ENCODE assay signal across 8 cellular contexts in genomic region chr15:85639752-85640381, GRCh38.
DNase-seq lines count a peak whose midpoint lies in the region; ATAC-seq and TF ChIP-seq lines count a peak whose summit lies in the region.

No MANE protein-coding gene starts in this region.

- peak; percentile 77 for ATAC-seq in GM21360 (IDR thresholded peaks at IDR 0.05; ENCODE audit: unreplicated experiment)
- ATAC-seq in gastroesophageal sphincter: peak; percentile 48
- ATAC-seq in WTC11: no peak
- no peak for ATAC-seq in GM18511 (IDR thresholded peaks at IDR 0.05; ENCODE audit: unreplicated experiment)

- POLR2A ChIA-PET in WTC11 (lab: Charles Lee): no interaction called here

- 33 to 39% methylated on average over 3 of the region's 3 CpGs for WGBS in gastroesophageal sphincter (ENCODE audit: low coverage in 1 of 2), 2 donors

- H3K4me1 Mint-ChIP-seq in WTC11: peaks cover 7% of the 10 kb centered on the region

- H3K9me3 Mint-ChIP-seq in WTC11: no peaks in the 10 kb centered on the region

- H3K27me3 ChIP-seq in gastroesophageal sphincter: no peaks in the 10 kb centered on the region

- DNase-seq in AG10803 (ENCODE audit: low read depth) (peak; percentile 84), NCI-H82 (lab: John Stamatoyannopoulos, UW) (peak; percentile 68), SHP77 (lab: John Stamatoyannopoulos, UW) (no peak), WTC11 (ENCODE audit: low spot score) (no peak), NCI-H2227 treated with DMSO at 0.1 percent for 48 hours (lab: John Stamatoyannopoulos, UW) (no peak)

- H3K9me3 ChIP-seq in gastroesophageal sphincter: no peaks in the 10 kb centered on the region

- CTCF ChIA-PET in WTC11 (lab: Charles Lee): no interaction called here

- H3K27ac Mint-ChIP-seq in WTC11: no peak overlapping the region

- no peaks in the 10 kb centered on the region for H3K27me3 Mint-ChIP-seq in WTC11 (ENCODE audit: low read depth)

- H3K4me3 Mint-ChIP-seq in WTC11: no peak overlapping the region

- H3K4me3 ChIP-seq in AG10803 (ENCODE audit: low read length) (no peak overlapping the region), gastroesophageal sphincter (no peak overlapping the region)

- TF ChIP-seq EP300 in gastroesophageal sphincter (IDR thresholded peaks at IDR 0.05): no peak

- peak overlapping the region; percentile 36 to 92 (median 65) for H3K27ac ChIP-seq in gastroesophageal sphincter

- no peak for TF ChIP-seq CTCF in AG10803 (conservative IDR thresholded peaks at IDR 0.05; ENCODE audit: low read length)
- TF ChIP-seq CTCF in gastroesophageal sphincter (IDR thresholded peaks at IDR 0.05): no peak
- no peak for TF ChIP-seq CTCF in WTC11 (IDR thresholded peaks at IDR 0.05)

- H3K4me1 ChIP-seq in gastroesophageal sphincter: peaks cover 12 to 81% (median 41%) of the 10 kb centered on the region in 3 donors

- no peak for TF ChIP-seq POLR2A in gastroesophageal sphincter (IDR thresholded peaks at IDR 0.05)

- H3K36me3 Mint-ChIP-seq in WTC11: 0 out of 2 replicates have a peak, but pooled peaks cover 7% of the 10 kb centered on the region

- H3K36me3 ChIP-seq in gastroesophageal sphincter: peaks cover 0 to 12% of the 10 kb centered on the region in 2 donors

TF ChIP-seq in WTC11, 78 proteins besides CTCF, POLR2A, EP300 and RAD21:
- no peak for TF ChIP-seq ATF2 (CRISPR knock-in tag; IDR thresholded peaks at IDR 0.05; ENCODE audit: borderline replicate concordance, low read depth)
- TF ChIP-seq SMAD4 (CRISPR knock-in tag; IDR thresholded peaks at IDR 0.05): no peak
- no peak for TF ChIP-seq E2F5 (CRISPR knock-in tag; IDR thresholded peaks at IDR 0.05)
- TF ChIP-seq HMGA2 (CRISPR knock-in tag; IDR thresholded peaks at IDR 0.05): no peak
- TF ChIP-seq PRDM15 (CRISPR knock-in tag; IDR thresholded peaks at IDR 0.05): no peak
- TF ChIP-seq MAX (CRISPR knock-in tag; IDR thresholded peaks at IDR 0.05): no peak
- no peak for TF ChIP-seq USF2 (CRISPR knock-in tag; IDR thresholded peaks at IDR 0.05)
- TF ChIP-seq ZNF671 (CRISPR knock-in tag; IDR thresholded peaks at IDR 0.05): no peak

Comparison
In these comparisons a context has a peak if more than half of its experiments do, and no peak if none do; other contexts are left out.
1. DNase-seq: peak in AG10803 (single experiment) and NCI-H82 (single experiment); none in SHP77 (0 of 2), WTC11 (single experiment) and NCI-H2227 treated with DMSO at 0.1 percent for 48 hours (single experiment).
2. ATAC-seq: peak in GM21360 (single experiment) and gastroesophageal sphincter (single experiment); none in WTC11 (single experiment) and GM18511 (single experiment).